Comparison of ENCODE assay signal across 19 cellular contexts in the genomic region with DNA sequence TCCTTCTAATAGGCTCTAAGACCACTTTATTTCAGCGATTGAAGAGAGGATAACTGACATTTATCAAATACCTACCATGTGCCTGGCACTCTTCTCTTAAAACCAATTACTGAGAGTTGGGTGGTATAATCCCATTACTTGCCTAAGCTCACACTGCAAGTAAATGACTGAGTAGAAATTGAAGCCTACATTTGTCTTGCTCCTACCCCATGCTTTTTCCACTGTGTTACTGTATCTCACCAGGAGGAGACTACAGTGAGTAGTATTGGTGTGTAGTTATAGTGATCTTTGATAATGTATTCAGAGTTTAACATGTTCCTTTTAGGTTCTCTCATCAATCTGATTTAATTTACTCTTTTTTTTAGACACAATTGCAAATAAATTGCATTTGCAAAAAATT.
"Had no signal": no experiment of that assay in that cellular context is flagged by ENCODE, and none has a peak within 500 bp of the region (broad histone marks: within the 10 kb centered on the region; RNA-seq: fewer than 3 reads in every experiment).

No MANE protein-coding gene starts in this region.

- H3K9me3 ChIP-seq: colonic mucosa, neutrophil, sigmoid colon, suprapubic skin, thyroid gland, upper lobe of left lung, uterus had no signal

- H3K36me3 ChIP-seq: uterus had no signal

- H3K4me1 Mint-ChIP-seq: naive thymus-derived CD8-positive, alpha-beta T cell had no signal

- H3K4me3 ChIP-seq: colonic mucosa, lung, sigmoid colon, skin epidermis, suprapubic skin, thyroid gland, upper lobe of left lung, uterus had no signal

- DNase-seq: colonic mucosa; dermis blood vessel endothelial cell; foreskin melanocyte; head of caudate nucleus; hippocampal formation; left colon; left ventricle myocardium superior; naive thymus-derived CD8-positive, alpha-beta T cell; posterior cingulate gyrus; sigmoid colon; stimulated activated CD4-positive, alpha-beta T cell treated with anti-CD3 and anti-CD28 coated beads, Interleukin-2, amount 100 ng/mL, for 48 hours; stimulated activated naive CD8-positive, alpha-beta T cell treated with anti-CD3 and anti-CD28 coated beads, Interleukin-15, Interleukin-2, amounts not matched to agents 100 U/mL and 50 U/mL, for 24 hours; thyroid gland; upper lobe of left lung; uterus had no signal

- H3K4me3 Mint-ChIP-seq: naive thymus-derived CD8-positive, alpha-beta T cell had no signal

- H3K27ac ChIP-seq: colonic mucosa, neutrophil, sigmoid colon, skin epidermis, suprapubic skin, thyroid gland, upper lobe of left lung, uterus had no signal

- H3K9me3 Mint-ChIP-seq: naive thymus-derived CD8-positive, alpha-beta T cell had no signal

- H3K27me3 Mint-ChIP-seq: naive thymus-derived CD8-positive, alpha-beta T cell had no signal

- ATAC-seq: left colon; left ventricle myocardium superior; naive thymus-derived CD8-positive, alpha-beta T cell; stimulated activated naive CD8-positive, alpha-beta T cell treated with anti-CD3 and anti-CD28 coated beads, Interleukin-15, Interleukin-2, amounts not matched to agents 100 U/mL and 50 U/mL, for 24 hours had no signal

- H3K27me3 ChIP-seq: colonic mucosa, neutrophil, sigmoid colon, suprapubic skin, thyroid gland, upper lobe of left lung, uterus had no signal

- H3K4me1 ChIP-seq: colonic mucosa, sigmoid colon, suprapubic skin, thyroid gland, upper lobe of left lung, uterus had no signal
